20 cellular contexts compared by ENCODE assay signal in the genomic region with DNA sequence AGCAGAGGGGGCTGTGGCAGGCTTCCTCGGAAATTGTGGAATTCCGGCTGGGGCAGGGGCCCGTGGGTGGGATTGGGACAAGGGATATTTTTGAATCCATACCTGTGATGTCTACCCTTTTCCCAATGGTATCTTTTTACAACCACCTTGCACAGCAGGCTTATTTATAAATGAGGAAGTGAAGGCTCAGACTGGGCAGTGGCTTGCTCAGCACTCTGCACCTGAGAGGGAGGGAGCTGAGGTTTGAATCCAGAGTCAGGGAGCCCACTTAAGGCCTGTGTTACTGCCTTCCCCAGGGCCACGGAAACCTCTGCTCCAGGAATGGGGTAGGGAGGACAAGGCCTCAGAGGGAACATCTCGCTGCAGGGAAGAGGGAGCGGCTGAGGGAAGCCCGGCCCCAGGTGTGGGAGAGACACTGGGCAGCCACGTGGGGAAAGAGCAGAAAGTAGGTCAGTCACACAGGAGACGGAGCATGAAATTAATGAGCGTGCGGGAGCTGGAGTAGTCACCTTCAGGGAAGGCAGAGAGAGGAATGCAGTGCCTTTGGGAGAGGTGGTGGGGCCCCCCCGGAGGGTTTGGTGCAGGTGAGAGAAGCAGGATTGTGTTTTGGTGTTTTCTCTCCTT. TPM values are rescaled to one million over a fixed set of nuclear protein-coding genes. Genes with fewer than 3 reads are reported as not detected.
A peak's percentile ranks its signal among the peaks of the same experiment; 100 is the strongest.
DNase-seq lines count a peak whose midpoint lies in the region; ATAC-seq, FAIRE-seq and TF ChIP-seq lines count a peak whose summit lies in the region.
"Had no signal": no experiment of that assay in that cellular context is flagged by ENCODE, and none has a peak within 500 bp of the region (broad histone marks: within the 10 kb centered on the region; RNA-seq: fewer than 3 reads in every experiment).

No MANE protein-coding gene starts in this region.

- 57 to 63% methylated on average over 12 of the region's 12 CpGs for WGBS in pancreas, 2 donors

- H3K4me1 ChIP-seq in MM.1S (ENCODE audit: low read length) = no peaks in the 10 kb centered on the region
- H3K4me1 ChIP-seq in pancreas = no peaks in the 10 kb centered on the region

- H3K27ac Mint-ChIP-seq in natural killer cell = no peak overlapping the region
- H3K27ac Mint-ChIP-seq: stimulated activated memory B cell treated with anti-CD40 and anti-IgM and Interleukin-4, amounts not matched to agents 10 μg/mL and 1 μg/mL and 100 μg/mL, for 72 hours had no signal

- H3K4me2 ChIP-seq in MM.1S (ENCODE audit: low read depth, low read length) = no peak overlapping the region

- no peaks in the 10 kb centered on the region for H3F3A ChIP-seq in MM.1S (ENCODE audit: insufficient read depth, low read length)

- H3K27me3 ChIP-seq in MM.1S (replicated peaks; ENCODE audit: insufficient read depth, low read length) (no peaks in the 10 kb centered on the region), pancreas (no peaks in the 10 kb centered on the region)

- H3K9ac ChIP-seq in MM.1S (ENCODE audit: low read length) = no peak overlapping the region

- no peaks in the 10 kb centered on the region for H3K9me3 Mint-ChIP-seq in natural killer cell
- H3K9me3 Mint-ChIP-seq: stimulated activated memory B cell treated with anti-CD40 and anti-IgM and Interleukin-4, amounts not matched to agents 10 μg/mL and 1 μg/mL and 100 μg/mL, for 72 hours had no signal

- peaks cover 0 to 1% of the 10 kb centered on the region in 2 donors for H3K4me1 Mint-ChIP-seq in natural killer cell
- H3K4me1 Mint-ChIP-seq: stimulated activated memory B cell treated with anti-CD40 and anti-IgM and Interleukin-4, amounts not matched to agents 10 μg/mL and 1 μg/mL and 100 μg/mL, for 72 hours had no signal

- no peaks in the 10 kb centered on the region for H3K36me3 Mint-ChIP-seq in natural killer cell
- H3K36me3 Mint-ChIP-seq: stimulated activated memory B cell treated with anti-CD40 and anti-IgM and Interleukin-4, amounts not matched to agents 10 μg/mL and 1 μg/mL and 100 μg/mL, for 72 hours had no signal

- H3K4me3 ChIP-seq in MM.1S (ENCODE audit: low read length) = no peak overlapping the region
- H3K4me3 ChIP-seq in pancreas = no peak overlapping the region
- H3K4me3 ChIP-seq in coronary artery = no peak overlapping the region
- H3K4me3 ChIP-seq: spleen had no signal

- no peak overlapping the region for H3K4me3 Mint-ChIP-seq in natural killer cell
- H3K4me3 Mint-ChIP-seq: stimulated activated memory B cell treated with anti-CD40 and anti-IgM and Interleukin-4, amounts not matched to agents 10 μg/mL and 1 μg/mL and 100 μg/mL, for 72 hours had no signal

- H2AFZ ChIP-seq in MM.1S (ENCODE audit: low read length) = peak overlapping the region; percentile 7; the same call in 1 of the 2 replicates

- DNase-seq in MM.1S (no peak), NOMO-1 (lab: John Stamatoyannopoulos, UW; ENCODE audit: unreplicated experiment in 2 of 2) (peak; percentile 47 to 53), cerebellum (ENCODE audit: low spot score) (peak; percentile 80), pancreas (peak in 2 of 6 donors; percentile 42 to 45), natural killer cell (no peak), erythroblast (lab: John Stamatoyannopoulos, UW) (no peak), coronary artery (ENCODE audit: low spot score) (no peak)
- no peak for DNase-seq in activated CD4-positive, alpha-beta T cell treated with anti-CD3 and anti-CD28 coated beads for 1 hour
- DNase-seq: activated gamma-delta T cell treated with Interleukin-2 at 50 U/mL for 16 hours, anterior cingulate cortex, DMS53, glutamatergic neuron, GOT3, PC-3, spleen, SW 1271, trophoblast cell had no signal

- ATAC-seq in pancreas = peak; percentile 70 to 91 (median 82)
- ATAC-seq in natural killer cell = no peak
- ATAC-seq: PC-3; stimulated activated memory B cell treated with anti-CD40 and anti-IgM and Interleukin-4, amounts not matched to agents 10 μg/mL and 1 μg/mL and 100 μg/mL, for 72 hours had no signal

- no peak for TF ChIP-seq POLR2A in erythroblast (IDR thresholded peaks at IDR 0.05; ENCODE audit: low read length)

- TF ChIP-seq CTCF in MM.1S (IDR thresholded peaks at IDR 0.05; ENCODE audit: low read length) (no peak), pancreas (IDR thresholded peaks at IDR 0.05) (no peak), natural killer cell (IDR thresholded peaks at IDR 0.05) (no peak), coronary artery (IDR thresholded peaks at IDR 0.05) (no peak)

- no peaks in the 10 kb centered on the region for H4K20me1 ChIP-seq in MM.1S (ENCODE audit: insufficient read depth, low read length)

- intact Hi-C loops in pancreas (cut with DNase I) = loop anchor here in 1 of 3 donors (10.0 kb wide), 1 partner anchor 137 kb away; no protein-coding TSS in a partner anchor
- intact Hi-C loops in natural killer cell (cut with micrococcal nuclease) = no loop called here

- peaks cover under 1 to 14% of the 10 kb centered on the region in 2 donors for H3K27me3 Mint-ChIP-seq in natural killer cell (ENCODE audit: low read depth in 2 of 2)

- H3K9me3 ChIP-seq in MM.1S (replicated peaks; ENCODE audit: insufficient read depth, low read length) (no peaks in the 10 kb centered on the region), pancreas (no peaks in the 10 kb centered on the region)
- H3K9me3 ChIP-seq: spleen had no signal

- no peak for FAIRE-seq in pancreas (lab: Jason Lieb, UNC)
- FAIRE-seq: colon had no signal

- H3K27ac ChIP-seq in MM.1S (ENCODE audit: low read length) = no peak overlapping the region
- H3K27ac ChIP-seq in pancreas = peak overlapping the region in 2 of 4 donors; percentile 34 to 39
- H3K27ac ChIP-seq in coronary artery = no peak overlapping the region
- H3K27ac ChIP-seq: epithelial cell of prostate, spleen had no signal

- no peaks in the 10 kb centered on the region for H3K79me2 ChIP-seq in MM.1S (ENCODE audit: low read length)

- H3K36me3 ChIP-seq in MM.1S (replicated peaks; ENCODE audit: insufficient read depth, low read length) (no peaks in the 10 kb centered on the region), pancreas (no peaks in the 10 kb centered on the region)
- H3K36me3 ChIP-seq: spleen had no signal

- H3K9me2 ChIP-seq in MM.1S (replicated peaks; ENCODE audit: insufficient read depth, low read length) = no peaks in the 10 kb centered on the region

RNA-seq across cellular contexts. Expression of a gene that starts 35.4 kb away (rescaled TPM):
- 65.8 TPM for total RNA-seq in cerebellum
- 10 to 100 TPM; 24.5 to 36.5 (median 26.7) TPM for total RNA-seq in pancreas
- 10 to 100 TPM; 33.4 to 41.9 TPM for polyA plus RNA-seq in pancreas
- 10 to 100 TPM in 1 of 3 donors, 1 to 10 TPM in 2; 8.3 to 10.2 (median 9.1) TPM for total RNA-seq in natural killer cell

Comparison
In these comparisons a context has a peak if more than half of its experiments do, and no peak if none do; other contexts are left out.
1. DNase-seq: peak in NOMO-1 (2 of 2) and cerebellum (single experiment); none in MM.1S (single experiment), activated CD4-positive, alpha-beta T cell treated with anti-CD3 and anti-CD28 coated beads for 1 hour (single experiment), natural killer cell (single experiment), erythroblast (0 of 2) and coronary artery (single experiment).
2. ATAC-seq: peak in pancreas (4 of 4); none in natural killer cell (0 of 3).